24 cellular contexts compared by ENCODE assay signal in the genomic region with DNA sequence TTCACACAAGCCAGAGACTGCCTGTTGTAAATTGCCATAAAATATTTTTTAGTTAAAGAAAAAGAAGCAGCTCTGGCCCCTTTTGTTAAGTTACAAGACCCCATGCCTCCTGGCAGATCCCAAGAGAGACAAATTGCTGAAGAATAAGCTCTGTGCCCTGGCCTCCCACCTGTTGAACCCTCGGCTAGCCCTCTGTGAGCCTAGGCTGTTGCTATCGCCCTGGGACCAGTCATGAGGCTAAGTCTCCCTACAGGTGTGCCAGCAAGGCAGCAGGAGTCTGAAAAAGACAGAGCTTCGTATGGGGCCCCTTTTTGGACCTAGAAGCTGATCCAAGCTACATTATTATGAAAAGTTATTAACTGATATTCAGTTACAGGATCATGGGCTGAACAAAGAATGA.
"Had no signal": no experiment of that assay in that cellular context is flagged by ENCODE, and none has a peak within 500 bp of the region (broad histone marks: within the 10 kb centered on the region; RNA-seq: fewer than 3 reads in every experiment).

No MANE protein-coding gene starts in this region.

- H3K27ac ChIP-seq: epithelial cell of prostate, WERI-Rb-1 had no signal

- ATAC-seq: activated CD4-positive, CD25-positive, alpha-beta regulatory T cell treated with anti-CD3 and anti-CD28 coated beads, Interleukin-2, amount 50 U/mL, for 24 hours; activated CD8-positive, alpha-beta T cell treated with anti-CD3 and anti-CD28 coated beads for 36 hours; activated T-cell treated with anti-CD3 and anti-CD28 coated beads, Interleukin-2, amount 50 U/mL, for 4 hours; activated T-helper 17 cell treated with anti-CD3 and anti-CD28 coated beads, Interleukin-2, amount 50 U/mL, for 72 hours; T-helper 17 cell had no signal

- DNase-seq: activated B cell treated with CpG ODN at 0.5 μM for 24 hours; activated CD4-positive, alpha-beta T cell treated with anti-CD3 and anti-CD28 coated beads for 48 hours; activated CD4-positive, alpha-beta T cell treated with anti-CD3 and anti-CD28 coated beads, Interleukin-2, amount 50 U/mL, for 1 hour; activated CD4-positive, alpha-beta T cell treated with anti-CD3 and anti-CD28 coated beads, Interleukin-2, amount 50 U/mL, for 48 hours; activated CD8-positive, alpha-beta memory T cell treated with anti-CD3 and anti-CD28 coated beads for 24 hours; activated CD8-positive, alpha-beta T cell treated with anti-CD3 and anti-CD28 coated beads for 36 hours; activated effector memory CD4-positive, alpha-beta T cell treated with Interleukin-2 at 50 U/mL for 16 hours; activated gamma-delta T cell treated with Interleukin-2 at 50 U/mL for 16 hours; activated naive CD4-positive, alpha-beta T cell treated with anti-CD3 and anti-CD28 coated beads, Interleukin-2, amount 50 U/mL, for 16 hours; activated naive CD4-positive, alpha-beta T cell treated with Interleukin-2 at 50 U/mL for 16 hours; activated T-cell treated with anti-CD3 and anti-CD28 coated beads, Interleukin-2, amount 50 U/mL, for 4 hours; amniotic stem cell; anterior cingulate cortex; caudate nucleus; effector CD8-positive, alpha-beta T cell; foreskin fibroblast; head of caudate nucleus; T-helper 1 cell; T-helper 17 cell; T1000; WERI-Rb-1 had no signal

- H3K36me3 ChIP-seq: WERI-Rb-1 had no signal
